In genomic region chr10:20958225-20958624, GRCh38 we compare ENCODE assay signal across 23 cellular contexts.
"Had no signal": no experiment of that assay in that cellular context is flagged by ENCODE, and none has a peak within 500 bp of the region (broad histone marks: within the 10 kb centered on the region; RNA-seq: fewer than 3 reads in every experiment).

No MANE protein-coding gene starts in this region.

- H3K4me2 ChIP-seq: smooth muscle cell had no signal

- H3K36me3 ChIP-seq: left lung, ovary, right atrium auricular region, right lobe of liver, stomach, suprapubic skin, upper lobe of left lung, vagina had no signal

- H3K9me3 ChIP-seq: mucosa of descending colon, ovary, right atrium auricular region, right lobe of liver, stomach, suprapubic skin, tibial nerve, upper lobe of left lung, vagina had no signal

- H3K27ac ChIP-seq: left lung, ovary, right atrium auricular region, right lobe of liver, stomach, suprapubic skin, tibial nerve, upper lobe of left lung, vagina had no signal

- H3K27me3 ChIP-seq: left lung, ovary, right atrium auricular region, right lobe of liver, stomach, suprapubic skin, tibial nerve, upper lobe of left lung, vagina had no signal

- ATAC-seq: left colon; left lung; mucosa of descending colon; naive thymus-derived CD4-positive, alpha-beta T cell; natural killer cell treated with Interleukin-12 subunit alpha and Interleukin-12 subunit beta and Interleukin-15 and Interleukin-18, amount 100 ng/mL, for 72 hours; right lobe of liver; stimulated activated naive B cell treated with anti-CD40 and anti-IgM and Interleukin-4, amounts not matched to agents 10 μg/mL and 1 μg/mL and 100 μg/mL, for 72 hours; stimulated activated naive CD8-positive, alpha-beta T cell treated with anti-CD3 and anti-CD28 coated beads, Interleukin-15, Interleukin-2, amounts not matched to agents 100 U/mL and 50 U/mL, for 24 hours had no signal

- DNase-seq: hippocampal formation; immature natural killer cell; kidney; left colon; left lung; mesendoderm; mucosa of descending colon; naive thymus-derived CD4-positive, alpha-beta T cell; ovary; right lobe of liver; stimulated activated CD4-positive, alpha-beta T cell treated with anti-CD3 and anti-CD28 coated beads, Interleukin-1b, Interleukin-23, amount 100 ng/mL, for 48 hours; stimulated activated CD4-positive, alpha-beta T cell treated with anti-CD3 and anti-CD28 coated beads, Interleukin-2, amount 100 ng/mL, for 48 hours; stimulated activated naive B cell treated with anti-CD40 and anti-IgM and Interleukin-4, amounts not matched to agents 10 μg/mL and 1 μg/mL and 100 μg/mL, for 72 hours; stimulated activated naive CD8-positive, alpha-beta T cell treated with anti-CD3 and anti-CD28 coated beads, Interleukin-15, Interleukin-2, amounts not matched to agents 100 U/mL and 50 U/mL, for 24 hours; stomach; upper lobe of left lung had no signal

- H3K4me3 ChIP-seq: left lung, lung, mucosa of descending colon, ovary, right atrium auricular region, right lobe of liver, smooth muscle cell, stomach, suprapubic skin, tibial nerve, upper lobe of left lung, vagina had no signal

- H3K4me1 ChIP-seq: left lung, right lobe of liver, stomach, vagina had no signal
